18 cellular contexts compared by ENCODE assay signal in genomic region chr4:132195181-132195580, GRCh38.
"Had no signal": no experiment of that assay in that cellular context is flagged by ENCODE, and none has a peak within 500 bp of the region (broad histone marks: within the 10 kb centered on the region; RNA-seq: fewer than 3 reads in every experiment).

No MANE protein-coding gene starts in this region.

- ATAC-seq: activated CD8-positive, alpha-beta T cell treated with anti-CD3 and anti-CD28 coated beads, Interleukin-2, amount 10 ng/mL, durations not matched to agents 7 days and 5 days; left ventricle myocardium superior; stimulated activated memory B cell treated with anti-CD40 and anti-IgM and Interleukin-4, amounts not matched to agents 10 μg/mL and 1 μg/mL and 100 μg/mL, for 72 hours had no signal

- DNase-seq: activated CD4-positive, alpha-beta T cell treated with anti-CD3 and anti-CD28 coated beads, Interleukin-2, amount 10 ng/mL, durations not matched to agents 24 days and 14 days; activated CD4-positive, CD25-positive, alpha-beta regulatory T cell; activated CD8-positive, alpha-beta memory T cell treated with anti-CD3 and anti-CD28 coated beads, Interleukin-2, amount 50 U/mL, for 4 hours; activated CD8-positive, alpha-beta T cell treated with anti-CD3 and anti-CD28 coated beads, Interleukin-2, amount 10 ng/mL, durations not matched to agents 7 days and 5 days; activated gamma-delta T cell; activated T-cell treated with anti-CD3 and anti-CD28 coated beads, Interleukin-2, amount 50 U/mL, for 48 hours; anterior cingulate cortex; colonic mucosa; hypothalamus; left ventricle myocardium superior; nucleus accumbens; posterior cingulate gyrus; retina; stimulated activated CD4-positive, alpha-beta T cell treated with anti-CD3 and anti-CD28 coated beads, Interleukin-2, amount 100 ng/mL, for 48 hours; SW 1271 had no signal

- H3K4me3 ChIP-seq: cardiac muscle cell, colonic mucosa, esophagus muscularis mucosa had no signal
